In genomic region chr14:77151245-77151644, GRCh38 we compare ENCODE assay signal across 1 cellular context.
TF ChIP-seq lines count a peak whose summit lies in the region.

No MANE protein-coding gene starts in this region.

TF ChIP-seq in liver, 16 proteins besides CTCF, POLR2A, EP300 and RAD21 (continued from another document):
- TF ChIP-seq ZBTB33 (IDR thresholded peaks at IDR 0.05) (no peak), TAF1 (conservative IDR thresholded peaks at IDR 0.05) (no peak), EGR1 (IDR thresholded peaks at IDR 0.05; ENCODE audit: low read depth in 2 of 2) (no peak), FOXA2 (IDR thresholded peaks at IDR 0.05) (no peak)
